Comparison of ENCODE assay signal across 17 cellular contexts in the genomic region with DNA sequence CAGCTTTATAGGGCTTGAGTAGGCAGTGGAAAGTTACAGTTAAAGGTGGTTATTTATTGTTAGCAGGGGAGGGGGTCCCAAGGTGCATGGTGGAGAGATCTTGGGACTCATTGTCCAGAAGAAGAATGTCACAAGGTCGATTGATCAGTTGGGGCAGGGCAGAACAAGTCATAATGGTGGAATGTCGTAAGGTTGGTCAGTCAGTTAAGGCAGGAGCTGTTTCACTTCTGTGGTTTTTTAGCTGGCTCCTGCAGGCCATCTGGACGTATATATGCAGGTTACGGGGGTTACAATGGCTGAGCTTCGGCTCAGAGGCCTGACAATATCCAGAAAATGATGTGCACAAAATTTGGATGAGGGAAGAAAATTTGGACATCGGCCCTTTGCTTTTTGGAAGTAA. TPM values are rescaled to one million over a fixed set of nuclear protein-coding genes. Genes with fewer than 3 reads are reported as not detected.
DNase-seq lines count a peak whose midpoint lies in the region; ATAC-seq, FAIRE-seq and TF ChIP-seq lines count a peak whose summit lies in the region.
"Had no signal": no experiment of that assay in that cellular context is flagged by ENCODE, and none has a peak within 500 bp of the region (broad histone marks: within the 10 kb centered on the region; RNA-seq: fewer than 3 reads in every experiment).

No MANE protein-coding gene starts in this region.

- H3K4me1 Mint-ChIP-seq in CD4-positive, alpha-beta memory T cell: peaks cover 13 to 33% (median 26%) of the 10 kb centered on the region in 4 donors
- peaks cover 10% of the 10 kb centered on the region for H3K4me1 Mint-ChIP-seq in T-helper 17 cell
- peaks cover 8% of the 10 kb centered on the region for H3K4me1 Mint-ChIP-seq in memory B cell

- peak; percentile 9 for FAIRE-seq in GM12891 (lab: Jason Lieb, UNC)

- peak overlapping the region; percentile 94 to 97 (median 96) for H3K27ac Mint-ChIP-seq in CD4-positive, alpha-beta memory T cell
- H3K27ac Mint-ChIP-seq in T-helper 17 cell (peak overlapping the region; percentile 94), memory B cell (peak overlapping the region; percentile 96)

- peaks cover 26 to 33% of the 10 kb centered on the region in 2 donors for H3K36me3 Mint-ChIP-seq in CD4-positive, alpha-beta memory T cell
- no peaks in the 10 kb centered on the region for H3K36me3 Mint-ChIP-seq in T-helper 17 cell (ENCODE audit: low read depth)
- peaks cover 3% of the 10 kb centered on the region for H3K36me3 Mint-ChIP-seq in memory B cell

- TF ChIP-seq POLR2A in GM12891 (IDR thresholded peaks at IDR 0.05; ENCODE audit: low read depth, low read length): no peak

- no peak for DNase-seq in CD4-positive, alpha-beta memory T cell
- no peak for DNase-seq in GM12891 (ENCODE audit: insufficient read length, low spot score)
- DNase-seq in T-helper 17 cell: no peak
- DNase-seq in memory B cell (ENCODE audit: low spot score in 2 of 2): no peak
- DNase-seq in SHP77 (lab: John Stamatoyannopoulos, UW): no peak
- DNase-seq in left cardiac atrium: no peak
- no peak for DNase-seq in Right ventricle myocardium superior
- DNase-seq: effector CD8-positive, alpha-beta T cell; Kasumi-1; NCI-H1930; NCI-H510A; stimulated activated CD4-positive, alpha-beta T cell treated with anti-CD3 and anti-CD28 coated beads, Interleukin-12 subunit alpha, Interleukin-12 subunit beta, amount 100 ng/mL, for 4 hours; substantia nigra had no signal

- H3K4me3 Mint-ChIP-seq in CD4-positive, alpha-beta memory T cell: peak overlapping the region in 6 of 8 donors; percentile 6 to 82 (median 48)
- H3K4me3 Mint-ChIP-seq in T-helper 17 cell: peak overlapping the region; percentile 49
- H3K4me3 Mint-ChIP-seq in memory B cell: peak overlapping the region; percentile 65

- no peaks in the 10 kb centered on the region for H3K27me3 ChIP-seq in CD4-positive, alpha-beta memory T cell (ENCODE audit: insufficient read depth, low read length)

- H3K4me3 ChIP-seq in CD4-positive, alpha-beta memory T cell (ENCODE audit: low read length in 2 of 2): no peak overlapping the region
- H3K4me3 ChIP-seq: prostate gland had no signal

- POLR2A ChIA-PET in CD4-positive, alpha-beta memory T cell (lab: Charles Lee; ENCODE audit: partially characterized antibody): interaction anchor here (1.2 to 1.7 kb wide), 2 partner anchors 10 to 53 kb away, joined by 3 to 8 read pairs; a partner anchor contains a TSS

- no peak for ATAC-seq in T-helper 17 cell
- no peak for ATAC-seq in memory B cell (ENCODE audit: low read depth)
- no peak for ATAC-seq in left cardiac atrium
- no peak for ATAC-seq in HG03196 (IDR thresholded peaks at IDR 0.05; ENCODE audit: unreplicated experiment)
- no peak for ATAC-seq in Right ventricle myocardium superior (ENCODE audit: poor library complexity)
- ATAC-seq: left lobe of liver had no signal

- CTCF ChIA-PET in CD4-positive, alpha-beta memory T cell (lab: Charles Lee; ENCODE audit: partially characterized antibody): interaction anchor here (0.7 to 1.0 kb wide), 2 partner anchors 8 to 294 kb away, joined by 3 to 6 read pairs; no protein-coding TSS in a partner anchor

- peaks cover 43% of the 10 kb centered on the region for H3K4me1 ChIP-seq in CD4-positive, alpha-beta memory T cell (ENCODE audit: insufficient read depth, low read length)
- H3K4me1 ChIP-seq: prostate gland had no signal

- peak overlapping the region; percentile 69 for H3K27ac ChIP-seq in CD4-positive, alpha-beta memory T cell (ENCODE audit: low read depth, low read length)
- H3K27ac ChIP-seq: C4-2B, prostate gland had no signal

- peaks cover 10% of the 10 kb centered on the region for H3K36me3 ChIP-seq in CD4-positive, alpha-beta memory T cell (ENCODE audit: insufficient read depth, low read length)
- H3K36me3 ChIP-seq: prostate gland had no signal

- H3K9me3 Mint-ChIP-seq in CD4-positive, alpha-beta memory T cell: no peaks in the 10 kb centered on the region
- H3K9me3 Mint-ChIP-seq in memory B cell: no peaks in the 10 kb centered on the region

- H3K27me3 Mint-ChIP-seq in CD4-positive, alpha-beta memory T cell: no peaks in the 10 kb centered on the region
- no peaks in the 10 kb centered on the region for H3K27me3 Mint-ChIP-seq in T-helper 17 cell
- H3K27me3 Mint-ChIP-seq in memory B cell: no peaks in the 10 kb centered on the region

- no peaks in the 10 kb centered on the region for H3K9me3 ChIP-seq in CD4-positive, alpha-beta memory T cell (ENCODE audit: control insufficient read depth in 1 of 2, low read length in 2 of 2)
- no peaks in the 10 kb centered on the region for H3K9me3 ChIP-seq in T-helper 17 cell (ENCODE audit: control insufficient read depth, low read length, poor library complexity, severe bottlenecking)
- H3K9me3 ChIP-seq: prostate gland had no signal

- intact Hi-C loops in CD4-positive, alpha-beta memory T cell (cut with micrococcal nuclease): no loop called here
- intact Hi-C loops in left cardiac atrium (cut with DNase I) (no loop called here), Right ventricle myocardium superior (cut with DNase I) (no loop called here)

TF ChIP-seq in GM12891, 5 proteins besides CTCF, POLR2A, EP300 and RAD21:
- TF ChIP-seq POU2F2 (IDR thresholded peaks at IDR 0.05; ENCODE audit: low read depth, low read length): no peak
- no peak for TF ChIP-seq SPI1 (IDR thresholded peaks at IDR 0.05; ENCODE audit: low read depth, low read length)
- TF ChIP-seq PAX5 (IDR thresholded peaks at IDR 0.05; ENCODE audit: insufficient read depth, low read length, severe bottlenecking): no peak
- no peak for TF ChIP-seq POLR2AphosphoS5 (IDR thresholded peaks at IDR 0.05; ENCODE audit: low read depth, low read length)
- TF ChIP-seq TAF1 (IDR thresholded peaks at IDR 0.05; ENCODE audit: low read depth, low read length): no peak

RNA-seq across cellular contexts. Expression of a gene that starts 7.1 kb away (rescaled TPM):
- 100 to 1,000 TPM; 135 TPM for total RNA-seq in CD4-positive, alpha-beta memory T cell
- 10 to 100 TPM; 22.0 to 39.0 TPM for polyA plus RNA-seq in CD4-positive, alpha-beta memory T cell
- 15.8 TPM for polyA plus RNA-seq in GM12891 (2012; ENCODE audit: low read depth, missing spikeins)
- total RNA-seq in T-helper 17 cell (10 to 100 TPM; 54.7 to 72.1 TPM), left cardiac atrium (1 to 10 TPM; 9.3 TPM), Right ventricle myocardium superior (7.0 TPM)

RNA-seq across cellular contexts. Expression of a gene that starts 7.3 kb away (rescaled TPM):
- 10 to 100 TPM; 36.6 to 39.6 TPM for total RNA-seq in CD4-positive, alpha-beta memory T cell
- 10 to 100 TPM; 33.1 to 45.9 TPM for polyA plus RNA-seq in CD4-positive, alpha-beta memory T cell
- polyA plus RNA-seq in GM12891 (2012; ENCODE audit: low read depth, missing spikeins): 7.8 TPM
- total RNA-seq in T-helper 17 cell: 10 to 100 TPM; 31.9 to 35.8 TPM
- total RNA-seq in left cardiac atrium: 1 to 10 TPM; 8.9 to 9.1 TPM
- total RNA-seq in Right ventricle myocardium superior: 6.8 TPM

RNA-seq across cellular contexts. Expression of a gene that starts 52.8 kb away (rescaled TPM):
- 10 to 100 TPM; 19.9 to 22.7 TPM for total RNA-seq in CD4-positive, alpha-beta memory T cell
- polyA plus RNA-seq in CD4-positive, alpha-beta memory T cell: 10 to 100 TPM; 31.7 to 33.4 TPM
- polyA plus RNA-seq in GM12891 (2012; ENCODE audit: low read depth, missing spikeins): 37.6 TPM
- total RNA-seq in T-helper 17 cell: 10 to 100 TPM; 21.8 to 34.0 TPM
- 10 to 100 TPM; 21.4 to 25.2 TPM for total RNA-seq in left cardiac atrium
- total RNA-seq in Right ventricle myocardium superior: 22.6 TPM
